In genomic region chr1:244256086-244256485, GRCh38 we compare ENCODE assay signal across 21 cellular contexts.
DNase-seq lines count a peak whose midpoint lies in the region; ATAC-seq and TF ChIP-seq lines count a peak whose summit lies in the region.
"Had no signal": no experiment of that assay in that cellular context is flagged by ENCODE, and none has a peak within 500 bp of the region (broad histone marks: within the 10 kb centered on the region; RNA-seq: fewer than 3 reads in every experiment).

No MANE protein-coding gene starts in this region.

- H3K79me2 ChIP-seq in GM23338 (replicated peaks; ENCODE audit: insufficient read depth): no peaks in the 10 kb centered on the region

- peak overlapping the region; percentile 98 for H2AFZ ChIP-seq in GM23338
- H2AFZ ChIP-seq: GM23248 had no signal

- H3K4me3 Mint-ChIP-seq in GM23338 (no peak overlapping the region), osteocyte (ENCODE audit: unreplicated experiment) (no peak overlapping the region)
- H3K4me3 Mint-ChIP-seq: CD4-positive, alpha-beta T cell had no signal

- peak; percentile 8 for DNase-seq in GM23338 (ENCODE audit: low spot score)
- peak; percentile 6 for DNase-seq in NCI-H748 treated with DMSO at 0.1 percent for 48 hours (lab: John Stamatoyannopoulos, UW)
- peak; percentile 29 for DNase-seq in islet precursor cell
- peak; percentile 27 for DNase-seq in osteocyte (ENCODE audit: extremely low spot score, unreplicated experiment)
- DNase-seq in stimulated activated CD4-positive, alpha-beta T cell treated with anti-CD3 and anti-CD28 coated beads, Interleukin-1b, Interleukin-23, amount 100 ng/mL, for 48 hours: no peak
- DNase-seq in NOMO-1 treated with DMSO at 0.1 percent for 48 hours (lab: John Stamatoyannopoulos, UW; ENCODE audit: unreplicated experiment): no peak
- DNase-seq in left lung: no peak
- DNase-seq: CD4-positive, alpha-beta T cell; COR-L47; DMS79; GM23248; IMR-90; NCI-H1105; NCI-H2029 treated with DMSO at 0.1 percent for 48 hours; NCI-H446 treated with DMSO at 0.1 percent for 48 hours; NCI-H774; NK-92 treated with Interleukin-12 subunit alpha and Interleukin-12 subunit beta, amount 100 ng/mL, for 24 hours; Peyer's patch had no signal

- H3K27me3 Mint-ChIP-seq in GM23338 (ENCODE audit: insufficient read depth, low read depth, poor library complexity) (no peaks in the 10 kb centered on the region), osteocyte (ENCODE audit: unreplicated experiment) (no peaks in the 10 kb centered on the region)
- H3K27me3 Mint-ChIP-seq: CD4-positive, alpha-beta T cell had no signal

- no peaks in the 10 kb centered on the region for H3K9me2 ChIP-seq in GM23338 (ENCODE audit: insufficient read depth)

- H3K27ac ChIP-seq in GM23338 (ENCODE audit: low read depth): no peak overlapping the region
- H3K27ac ChIP-seq in left lung: no peak overlapping the region
- H3K27ac ChIP-seq: BLaER1, GM23248, KMS-11, Peyer's patch had no signal

- no peaks in the 10 kb centered on the region for H4K20me1 ChIP-seq in GM23338 (replicated peaks; ENCODE audit: insufficient read depth)
- H4K20me1 ChIP-seq: BLaER1 had no signal

- ATAC-seq in GM23338 (no peak), left lung (no peak)
- ATAC-seq: GM12878 had no signal

- no peak overlapping the region for H3K4me2 ChIP-seq in GM23338
- H3K4me2 ChIP-seq: BLaER1, KMS-11 had no signal

- H3K9me3 Mint-ChIP-seq in GM23338 (peaks cover 3% of the 10 kb centered on the region; the same call in 2 of the 3 replicates), osteocyte (ENCODE audit: unreplicated experiment) (no peaks in the 10 kb centered on the region)
- H3K9me3 Mint-ChIP-seq: CD4-positive, alpha-beta T cell had no signal

- H3K27ac Mint-ChIP-seq in GM23338 (no peak overlapping the region; the same call in 1 of the 2 replicates), osteocyte (ENCODE audit: unreplicated experiment) (no peak overlapping the region)
- H3K27ac Mint-ChIP-seq: CD4-positive, alpha-beta T cell had no signal

- H3K4me1 Mint-ChIP-seq in GM23338 (no peaks in the 10 kb centered on the region; the same call in 2 of the 3 replicates), osteocyte (ENCODE audit: unreplicated experiment) (no peaks in the 10 kb centered on the region)

- no peak overlapping the region for H3K4me3 ChIP-seq in GM23338
- H3K4me3 ChIP-seq in left lung: no peak overlapping the region
- H3K4me3 ChIP-seq: BLaER1, GM12878, GM23248, Peyer's patch had no signal

- H3K9me3 ChIP-seq in left lung: no peaks in the 10 kb centered on the region
- H3K9me3 ChIP-seq: BLaER1, Peyer's patch had no signal

- intact Hi-C loops in left lung (cut with DNase I): no loop called here

- no peaks in the 10 kb centered on the region for H3F3A ChIP-seq in GM23338 (replicated peaks; ENCODE audit: low read depth)

- H3K36me3 Mint-ChIP-seq in GM23338 (ENCODE audit: low read depth): no peaks in the 10 kb centered on the region
- H3K36me3 Mint-ChIP-seq in osteocyte (ENCODE audit: unreplicated experiment): no peaks in the 10 kb centered on the region

- no peak for TF ChIP-seq CTCF in GM23338 (conservative IDR thresholded peaks at IDR 0.05; ENCODE audit: low read depth in 2 of 2)
- TF ChIP-seq CTCF in osteocyte (IDR thresholded peaks at IDR 0.05): no peak
- no peak for TF ChIP-seq CTCF in left lung (IDR thresholded peaks at IDR 0.05)

- no peaks in the 10 kb centered on the region for H3K27me3 ChIP-seq in GM23338 (ENCODE audit: insufficient read depth)
- no peaks in the 10 kb centered on the region for H3K27me3 ChIP-seq in left lung
- H3K27me3 ChIP-seq: BLaER1, Peyer's patch had no signal

- H3K4me1 ChIP-seq in GM23338 (ENCODE audit: insufficient read depth): no peaks in the 10 kb centered on the region
- H3K4me1 ChIP-seq in left lung: peaks cover 0 to 25% of the 10 kb centered on the region in 2 donors

- no peaks in the 10 kb centered on the region for H3K36me3 ChIP-seq in GM23338 (ENCODE audit: insufficient read depth)
- H3K36me3 ChIP-seq in left lung: no peaks in the 10 kb centered on the region
- H3K36me3 ChIP-seq: BLaER1, Peyer's patch had no signal

TF ChIP-seq in GM23338, 12 proteins besides CTCF, POLR2A, EP300 and RAD21 (continues in another document):
- TF ChIP-seq CREB1 (CRISPR knock-in tag; IDR thresholded peaks at IDR 0.05; ENCODE audit: low read depth): no peak
- no peak for TF ChIP-seq NANOG (IDR thresholded peaks at IDR 0.05; ENCODE audit: borderline replicate concordance)
- TF ChIP-seq POLR2AphosphoS5 (IDR thresholded peaks at IDR 0.05; ENCODE audit: low read depth): no peak
- TF ChIP-seq EZH2 (IDR thresholded peaks at IDR 0.05; ENCODE audit: low read depth, unreplicated experiment): no peak
- TF ChIP-seq ETS1 (IDR thresholded peaks at IDR 0.05): no peak
- no peak for TF ChIP-seq STAT1 (IDR thresholded peaks at IDR 0.05; ENCODE audit: unreplicated experiment)
- no peak for TF ChIP-seq JUNB (IDR thresholded peaks at IDR 0.05; ENCODE audit: unreplicated experiment)
- TF ChIP-seq, protein P1, sequence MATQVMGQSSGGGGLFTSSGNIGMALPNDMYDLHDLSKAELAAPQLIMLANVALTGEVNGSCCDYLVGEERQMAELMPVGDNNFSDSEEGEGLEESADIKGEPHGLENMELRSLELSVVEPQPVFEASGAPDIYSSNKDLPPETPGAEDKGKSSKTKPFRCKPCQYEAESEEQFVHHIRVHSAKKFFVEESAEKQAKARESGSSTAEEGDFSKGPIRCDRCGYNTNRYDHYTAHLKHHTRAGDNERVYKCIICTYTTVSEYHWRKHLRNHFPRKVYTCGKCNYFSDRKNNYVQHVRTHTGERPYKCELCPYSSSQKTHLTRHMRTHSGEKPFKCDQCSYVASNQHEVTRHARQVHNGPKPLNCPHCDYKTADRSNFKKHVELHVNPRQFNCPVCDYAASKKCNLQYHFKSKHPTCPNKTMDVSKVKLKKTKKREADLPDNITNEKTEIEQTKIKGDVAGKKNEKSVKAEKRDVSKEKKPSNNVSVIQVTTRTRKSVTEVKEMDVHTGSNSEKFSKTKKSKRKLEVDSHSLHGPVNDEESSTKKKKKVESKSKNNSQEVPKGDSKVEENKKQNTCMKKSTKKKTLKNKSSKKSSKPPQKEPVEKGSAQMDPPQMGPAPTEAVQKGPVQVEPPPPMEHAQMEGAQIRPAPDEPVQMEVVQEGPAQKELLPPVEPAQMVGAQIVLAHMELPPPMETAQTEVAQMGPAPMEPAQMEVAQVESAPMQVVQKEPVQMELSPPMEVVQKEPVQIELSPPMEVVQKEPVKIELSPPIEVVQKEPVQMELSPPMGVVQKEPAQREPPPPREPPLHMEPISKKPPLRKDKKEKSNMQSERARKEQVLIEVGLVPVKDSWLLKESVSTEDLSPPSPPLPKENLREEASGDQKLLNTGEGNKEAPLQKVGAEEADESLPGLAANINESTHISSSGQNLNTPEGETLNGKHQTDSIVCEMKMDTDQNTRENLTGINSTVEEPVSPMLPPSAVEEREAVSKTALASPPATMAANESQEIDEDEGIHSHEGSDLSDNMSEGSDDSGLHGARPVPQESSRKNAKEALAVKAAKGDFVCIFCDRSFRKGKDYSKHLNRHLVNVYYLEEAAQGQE (IDR thresholded peaks at IDR 0.05; ENCODE audit: unreplicated experiment): no peak

Comparison
In these comparisons a context has a peak if more than half of its experiments do, and no peak if none do; other contexts are left out.
1. DNase-seq: peak in GM23338 (single experiment), NCI-H748 treated with DMSO at 0.1 percent for 48 hours (single experiment), islet precursor cell (single experiment) and osteocyte (single experiment); none in stimulated activated CD4-positive, alpha-beta T cell treated with anti-CD3 and anti-CD28 coated beads, Interleukin-1b, Interleukin-23, amount 100 ng/mL, for 48 hours (single experiment), NOMO-1 treated with DMSO at 0.1 percent for 48 hours (single experiment) and left lung (0 of 2).